In the genomic region with DNA sequence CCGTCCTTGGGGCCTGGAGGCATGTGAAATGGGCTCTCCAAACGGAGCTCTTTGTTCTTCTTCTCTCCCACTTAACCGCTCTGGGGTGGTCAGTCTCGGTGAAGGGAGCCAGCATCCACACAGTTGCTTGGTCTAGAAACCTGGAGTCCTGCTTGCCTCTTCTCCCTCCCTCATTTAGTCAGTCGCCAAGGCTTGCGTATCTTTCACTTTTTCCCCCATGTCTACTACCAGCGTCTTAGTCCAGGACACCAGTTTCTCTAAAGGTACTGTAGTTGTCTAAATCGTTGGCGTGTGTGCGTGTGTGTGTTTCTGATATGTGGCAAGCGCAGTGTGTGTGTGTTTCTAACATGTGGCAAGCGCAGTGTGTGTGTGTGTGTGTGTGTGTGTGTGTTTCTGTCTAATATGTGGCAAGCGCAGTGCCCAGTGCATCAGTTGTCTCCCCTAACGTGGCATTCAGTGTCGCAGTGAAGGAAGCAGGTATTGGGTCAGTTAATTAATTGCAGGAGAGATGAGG, we compare ENCODE assay signal across 8 cellular contexts. TPM values are rescaled to one million over a fixed set of nuclear protein-coding genes. Genes with fewer than 3 reads are reported as not detected.
DNase-seq lines count a peak whose midpoint lies in the region; ATAC-seq, FAIRE-seq and TF ChIP-seq lines count a peak whose summit lies in the region.

No MANE protein-coding gene starts in this region.

- H3K27me3 ChIP-seq in CD4-positive, alpha-beta memory T cell (ENCODE audit: insufficient read depth, low read length), result no peaks in the 10 kb centered on the region
- H3K27me3 ChIP-seq in GM12878 (replicated peaks in 1 of 2; ENCODE audit: control insufficient read depth in 2 of 2, insufficient read depth in 2 of 2, low read length in 1 of 2), result no peaks in the 10 kb centered on the region

- H2AFZ ChIP-seq in GM12878 (ENCODE audit: control insufficient read depth, low read depth, low read length), result no peak overlapping the region

- peak overlapping the region; percentile 93 for H3K27ac ChIP-seq in CD4-positive, alpha-beta memory T cell (ENCODE audit: low read depth, low read length)
- H3K27ac ChIP-seq in GM12878 (ENCODE audit: control insufficient read depth, insufficient read depth), result peak overlapping the region; percentile 78

- peaks cover 41 to 62% (median 51%) of the 10 kb centered on the region in 4 donors for H3K4me1 Mint-ChIP-seq in CD4-positive, alpha-beta memory T cell

- H3K4me1 ChIP-seq in CD4-positive, alpha-beta memory T cell (ENCODE audit: insufficient read depth, low read length), result peaks cover 53% of the 10 kb centered on the region
- no peaks in the 10 kb centered on the region; the same call in 1 of the 2 replicates for H3K4me1 ChIP-seq in GM12878 (ENCODE audit: control insufficient read depth, insufficient read depth, low read length)

- intact Hi-C loops in CD4-positive, alpha-beta memory T cell (cut with micrococcal nuclease), result no loop called here
- intact Hi-C loops in GM12878 (cut with micrococcal nuclease; ENCODE audit: unreplicated experiment), result no loop called here

- peak in 2 of 5 donors; percentile 16 to 64 for DNase-seq in CD4-positive, alpha-beta memory T cell
- DNase-seq in Jurkat, Clone E6-1 (ENCODE audit: low read depth, low spot score), result no peak
- DNase-seq in GM12878 (ENCODE audit: low read depth, low spot score) (no peak), kidney tubule cell (ENCODE audit: low spot score) (peak; percentile 36), superior temporal gyrus (ENCODE audit: extremely low spot score) (peak; percentile 24), germinal center (ENCODE audit: low spot score) (no peak), NCI-H1105 (lab: John Stamatoyannopoulos, UW) (no peak), NCI-H1436 (lab: John Stamatoyannopoulos, UW) (no peak)

- RAD21 ChIA-PET in GM12878 (lab: Charles Lee; ENCODE audit: unreplicated experiment), result interaction anchor here (0.8 to 7.0 kb wide), 13 partner anchors 11 to 200 kb away, joined by 3 to 187 read pairs (median 4); a partner anchor contains a TSS

- peak; percentile 5 for ATAC-seq in GM12878

- no peak for TF ChIP-seq POLR2A in GM12878 (IDR thresholded peaks at IDR 0.05; ENCODE audit: low read depth, low read length)

- H3K4me2 ChIP-seq in GM12878 (ENCODE audit: control insufficient read depth, insufficient read depth), result peak overlapping the region; percentile 70

- no TSS peak for BruUV-seq in GM12878 (replicated peaks; lab: Mats Ljungman, UMichigan)

- H3K4me3 ChIP-seq in CD4-positive, alpha-beta memory T cell (ENCODE audit: low read length in 2 of 2), result peak overlapping the region; percentile 47 to 82
- H3K4me3 ChIP-seq in Jurkat, Clone E6-1 (ENCODE audit: low read length), result peak overlapping the region; percentile 99
- H3K4me3 ChIP-seq in GM12878, result peak overlapping the region; percentile 98

- peaks cover 6% of the 10 kb centered on the region for H3K36me3 ChIP-seq in CD4-positive, alpha-beta memory T cell (ENCODE audit: insufficient read depth, low read length)
- peaks cover under 1 to 3% of the 10 kb centered on the region in 2 experiments; a peak in 3 of 4 replicates for H3K36me3 ChIP-seq in GM12878 (ENCODE audit: control insufficient read depth in 2 of 2, insufficient read depth in 2 of 2, low read length in 1 of 2)

- no peaks in the 10 kb centered on the region for H3K27me3 Mint-ChIP-seq in CD4-positive, alpha-beta memory T cell

- H3K9ac ChIP-seq in GM12878 (ENCODE audit: control insufficient read depth, insufficient read depth, low read length), result peak overlapping the region; percentile 89

- H3K36me3 Mint-ChIP-seq in CD4-positive, alpha-beta memory T cell, result peaks cover 21 to 33% of the 10 kb centered on the region in 2 donors

- TF ChIP-seq CTCF in GM12878 (IDR thresholded peaks at IDR 0.05 in 2 of 3, conservative IDR thresholded peaks at IDR 0.05 in 1 of 3; ENCODE audit: control insufficient read depth in 2 of 3, extremely low read depth in 1 of 3, insufficient read depth in 1 of 3, low read depth in 3 of 3, low read length in 3 of 3), result no peak

- in situ Hi-C loops in GM12878 (cut with MboI), result no loop called here

- no peaks in the 10 kb centered on the region for H3K9me3 Mint-ChIP-seq in CD4-positive, alpha-beta memory T cell

- H3K4me3 Mint-ChIP-seq in CD4-positive, alpha-beta memory T cell, result peak overlapping the region; percentile 96 to 99 (median 99)

- no peaks in the 10 kb centered on the region for H3K9me3 ChIP-seq in CD4-positive, alpha-beta memory T cell (ENCODE audit: control insufficient read depth in 1 of 2, low read length in 2 of 2)
- H3K9me3 ChIP-seq in GM12878 (replicated peaks; ENCODE audit: control insufficient read depth, insufficient read depth, low read length), result no peaks in the 10 kb centered on the region

- peak overlapping the region; percentile 98 to 100 (median 99) for H3K27ac Mint-ChIP-seq in CD4-positive, alpha-beta memory T cell

- no peak for FAIRE-seq in GM12878 (lab: Jason Lieb, UNC)

- H4K20me1 ChIP-seq in GM12878 (ENCODE audit: control insufficient read depth, insufficient read depth), result no peaks in the 10 kb centered on the region

- SMC1A ChIA-PET in GM12878 (lab: Charles Lee; ENCODE audit: uncharacterized antibody, unreplicated experiment), result interaction anchor here (0.6 to 5.8 kb wide), 15 partner anchors 8 to 182 kb away, joined by 3 to 99 read pairs (median 5); a partner anchor contains a TSS

- TF ChIP-seq EP300 in GM12878 (IDR thresholded peaks at IDR 0.05; ENCODE audit: borderline replicate concordance in 1 of 2, control insufficient read depth in 1 of 2, low read depth in 2 of 2, low read length in 2 of 2), result no peak

- WGBS in GM12878 (ENCODE audit: insufficient coverage, insufficient replicate concordance, low lambda C conversion rate, missing lambda C conversion rate), result under 1% methylated on average over 14 of the region's 15 CpGs

- CTCF ChIA-PET in CD4-positive, alpha-beta memory T cell (lab: Charles Lee; ENCODE audit: partially characterized antibody), result interaction anchor here (0.8 to 12.3 kb wide), 9 partner anchors 8 to 202 kb away, joined by 3 to 240 read pairs (median 6); a partner anchor contains a TSS
- CTCF ChIA-PET in GM12878 (lab: Yijun Ruan, JAX), result interaction anchor here (0.5 to 7.4 kb wide), 11 partner anchors 11 to 320 kb away, joined by 3 to 277 read pairs (median 5); no protein-coding TSS in a partner anchor

- TF ChIP-seq RAD21 in GM12878 (IDR thresholded peaks at IDR 0.05; ENCODE audit: insufficient read depth, low read depth, low read length), result no peak

- H3K79me2 ChIP-seq in GM12878 (ENCODE audit: control insufficient read depth, insufficient read depth, low read length), result peaks cover 54% of the 10 kb centered on the region

- POLR2A ChIA-PET in CD4-positive, alpha-beta memory T cell (lab: Charles Lee; ENCODE audit: partially characterized antibody), result interaction anchor here (0.9 to 10.6 kb wide), 18 partner anchors 8 to 341 kb away, joined by 3 to 244 read pairs (median 5); a partner anchor contains a TSS
- POLR2A ChIA-PET in GM12878 (lab: Charles Lee), result interaction anchor here (0.8 to 6.9 kb wide), 15 partner anchors 14 to 193 kb away, joined by 3 to 68 read pairs (median 4); a partner anchor contains a TSS

TF ChIP-seq in GM12878, 131 proteins besides CTCF, POLR2A, EP300 and RAD21 (continues in another document):
- TF ChIP-seq WRNIP1 (IDR thresholded peaks at IDR 0.05; ENCODE audit: borderline replicate concordance, low read depth, low read length), result peak; percentile 86; the same call in 1 of the 2 replicates

RNA-seq across cellular contexts. Expression of a gene that starts 0.6 kb away (rescaled TPM):
- 100 to 1,000 TPM; 121 TPM for total RNA-seq in CD4-positive, alpha-beta memory T cell
- 100 to 1,000 TPM; 274 to 449 TPM for polyA plus RNA-seq in CD4-positive, alpha-beta memory T cell
- polyA plus RNA-seq in Jurkat, Clone E6-1 (2012; ENCODE audit: insufficient read depth, insufficient read length), result 163 TPM
- 26.6 and 27.1 TPM in 2 replicates for total RNA-seq in GM12878 (2013; cell fraction: nucleolus; rRNA removed)
- total RNA-seq in GM12878 (2014; rRNA removed) (44.2 and 56.6 TPM in 2 replicates), GM12878 (2014; rRNA removed; fragmentation: Illumina TruSeq; extraction: Trizol) (60.5 TPM in 2 replicates), GM12878 (2021) (34.2 and 36.0 TPM in 2 replicates)
- 55.7 TPM for polyA plus RNA-seq in GM12878 (2011; ENCODE audit: low read depth)
- polyA plus RNA-seq in GM12878 (2011; rRNA removed) (90.6 and 130 TPM in 2 replicates), GM12878 (2014; fragmentation: Illumina TruSeq; extraction: Trizol) (62.1 and 74.5 TPM in 2 replicates), GM12878 (2014; fragmentation: Nextera tagmentation; extraction: Ambion mirVana) (100 to 1,000 TPM; 162 to 204 TPM), GM12878 (2014; rRNA removed) (50.8 and 54.9 TPM in 2 replicates), GM12878 (2016; fragmentation: Nextera tagmentation; extraction: Ambion mirVana) (10 to 100 TPM; 98.5 to 99.9 TPM)
- 47.3 and 57.4 TPM in 2 replicates for polyA plus RNA-seq in GM12878 (2011; cell fraction: cytosol; rRNA removed)
- polyA plus RNA-seq in GM12878 (2011; cell fraction: nucleus; rRNA removed), result 28.5 TPM in 2 replicates
- 59.9 and 70.7 TPM in 2 replicates for polyA plus RNA-seq in GM12878 (2012)
- polyA minus RNA-seq in GM12878 (2011; rRNA and poly(A)+ RNA removed), result 18.5 and 20.9 TPM in 2 replicates
- 13.6 and 14.6 TPM in 2 replicates for polyA minus RNA-seq in GM12878 (2011; cell fraction: cytosol; rRNA and poly(A)+ RNA removed)
- 13.3 and 24.2 TPM in 2 replicates for polyA minus RNA-seq in GM12878 (2011; cell fraction: nucleus; rRNA and poly(A)+ RNA removed)

RNA-seq across cellular contexts. Expression of a gene that starts 22.9 kb away (rescaled TPM):
- total RNA-seq in CD4-positive, alpha-beta memory T cell, result 10 to 100 TPM; 12.6 to 13.4 TPM
- polyA plus RNA-seq in CD4-positive, alpha-beta memory T cell, result 1 to 10 TPM; 8.8 to 9.0 TPM
- 23.8 TPM for polyA plus RNA-seq in Jurkat, Clone E6-1 (2012; ENCODE audit: insufficient read depth, insufficient read length)
- total RNA-seq in GM12878 (2013; cell fraction: nucleolus; rRNA removed), result 111 and 114 TPM in 2 replicates
- total RNA-seq in GM12878 (2014; rRNA removed) (24.9 and 25.5 TPM in 2 replicates), GM12878 (2014; rRNA removed; fragmentation: Illumina TruSeq; extraction: Trizol) (16.8 and 20.3 TPM in 2 replicates), GM12878 (2021) (27.1 and 32.1 TPM in 2 replicates)
- 24.3 TPM for polyA plus RNA-seq in GM12878 (2011; ENCODE audit: low read depth)
- polyA plus RNA-seq in GM12878 (2011; rRNA removed) (79.5 and 83.7 TPM in 2 replicates), GM12878 (2014; fragmentation: Illumina TruSeq; extraction: Trizol) (34.1 and 36.2 TPM in 2 replicates), GM12878 (2014; fragmentation: Nextera tagmentation; extraction: Ambion mirVana) (1 to 10 TPM; 3.5 to 6.1 TPM), GM12878 (2014; rRNA removed) (22.5 and 24.0 TPM in 2 replicates), GM12878 (2016; fragmentation: Nextera tagmentation; extraction: Ambion mirVana) (10 to 100 TPM in 1 of 2 experiments, 1 to 10 TPM in 1; 7.4 to 14.3 TPM)
- polyA plus RNA-seq in GM12878 (2011; cell fraction: cytosol; rRNA removed), result 41.9 and 55.1 TPM in 2 replicates
- 33.1 and 33.6 TPM in 2 replicates for polyA plus RNA-seq in GM12878 (2011; cell fraction: nucleus; rRNA removed)
- polyA plus RNA-seq in GM12878 (2012), result 22.2 and 26.9 TPM in 2 replicates
- 65.8 and 85.6 TPM in 2 replicates for polyA minus RNA-seq in GM12878 (2011; rRNA and poly(A)+ RNA removed)
- 19.4 and 26.9 TPM in 2 replicates for polyA minus RNA-seq in GM12878 (2011; cell fraction: cytosol; rRNA and poly(A)+ RNA removed)
- 18.9 and 27.6 TPM in 2 replicates for polyA minus RNA-seq in GM12878 (2011; cell fraction: nucleus; rRNA and poly(A)+ RNA removed)

Comparison
In these comparisons a context has a peak if more than half of its experiments do, and no peak if none do; other contexts are left out.
1. DNase-seq: peak in kidney tubule cell (single experiment) and superior temporal gyrus (single experiment); none in Jurkat, Clone E6-1 (single experiment), GM12878 (single experiment), germinal center (single experiment), NCI-H1105 (single experiment) and NCI-H1436 (single experiment).
2. Peak in every context shown above with its lines, with median percentiles within 50 percentile points of each other: H3K4me3 ChIP-seq.